In genomic region chr10:132452651-132453469, GRCh38 we compare ENCODE assay signal across 1 cellular context.
TF ChIP-seq lines count a peak whose summit lies in the region.

No MANE protein-coding gene starts in this region.

TF ChIP-seq in HepG2, 621 proteins besides CTCF, POLR2A, EP300 and RAD21 (continued from another document and continues in another):
- no peak for TF ChIP-seq ZMAT5 (CRISPR knock-in tag; IDR thresholded peaks at IDR 0.05; ENCODE audit: borderline replicate concordance, low read depth)
- TF ChIP-seq NR2F1 (CRISPR knock-in tag; IDR thresholded peaks at IDR 0.05), result no peak
- no peak for TF ChIP-seq SUZ12 (IDR thresholded peaks at IDR 0.05; ENCODE audit: low read depth, low read length)
- TF ChIP-seq ARID5B (CRISPR knock-in tag; IDR thresholded peaks at IDR 0.05), result peak; percentile 54; the same call in 1 of the 2 replicates
- no peak for TF ChIP-seq EED (CRISPR knock-in tag; IDR thresholded peaks at IDR 0.05)
- no peak for TF ChIP-seq PRDM4 (CRISPR knock-in tag; IDR thresholded peaks at IDR 0.05; ENCODE audit: borderline replicate concordance)
- TF ChIP-seq ZNF44 (CRISPR knock-in tag; IDR thresholded peaks at IDR 0.05), result no peak
- no peak for TF ChIP-seq PITX1 (CRISPR knock-in tag; IDR thresholded peaks at IDR 0.05)
- no peak for TF ChIP-seq ATF7-NPFF (CRISPR knock-in tag; IDR thresholded peaks at IDR 0.05; ENCODE audit: low read depth)
- TF ChIP-seq CREB3 (CRISPR knock-in tag; IDR thresholded peaks at IDR 0.05), result peak; percentile 31; the same call in 1 of the 2 replicates
- no peak for TF ChIP-seq MTA3 (CRISPR knock-in tag; IDR thresholded peaks at IDR 0.05)
- TF ChIP-seq TBX2 (CRISPR knock-in tag; IDR thresholded peaks at IDR 0.05; ENCODE audit: borderline replicate concordance), result no peak
- TF ChIP-seq HNF4A (CRISPR knock-in tag; IDR thresholded peaks at IDR 0.05), result no peak
- TF ChIP-seq BCLAF1 (IDR thresholded peaks at IDR 0.05), result no peak
- no peak for TF ChIP-seq GPBP1L1 (CRISPR knock-in tag; IDR thresholded peaks at IDR 0.05)
- 0 out of 2 replicates have a peak, but pooled peaks have one; percentile 40 for TF ChIP-seq ZNF800 (CRISPR knock-in tag; IDR thresholded peaks at IDR 0.05)
- TF ChIP-seq RARG (CRISPR knock-in tag; IDR thresholded peaks at IDR 0.05; ENCODE audit: low read depth), result no peak
- no peak for TF ChIP-seq ATF7 (IDR thresholded peaks at IDR 0.05)
- TF ChIP-seq ATF7 (CRISPR knock-in tag; IDR thresholded peaks at IDR 0.05), result no peak
- TF ChIP-seq ZNF382 (CRISPR knock-in tag; IDR thresholded peaks at IDR 0.05; ENCODE audit: borderline replicate concordance), result no peak
- no peak for TF ChIP-seq RNF2 (conservative IDR thresholded peaks at IDR 0.05; ENCODE audit: low read depth)
- no peak for TF ChIP-seq EEA1 (CRISPR knock-in tag; IDR thresholded peaks at IDR 0.05; ENCODE audit: borderline replicate concordance)
- no peak for TF ChIP-seq TBP (CRISPR knock-in tag; IDR thresholded peaks at IDR 0.05)
- TF ChIP-seq ZNF318 (CRISPR knock-in tag; IDR thresholded peaks at IDR 0.05), result no peak
- no peak for TF ChIP-seq KMT2A (CRISPR knock-in tag; IDR thresholded peaks at IDR 0.05)
- TF ChIP-seq USF2 (IDR thresholded peaks at IDR 0.05; ENCODE audit: low read depth, low read length), result no peak
- TF ChIP-seq USF2 (CRISPR knock-in tag; IDR thresholded peaks at IDR 0.05; ENCODE audit: borderline replicate concordance), result no peak
- TF ChIP-seq ARHGAP35 (CRISPR knock-in tag; IDR thresholded peaks at IDR 0.05; ENCODE audit: borderline replicate concordance), result no peak
- TF ChIP-seq ZNF468 (CRISPR knock-in tag; IDR thresholded peaks at IDR 0.05), result no peak
- TF ChIP-seq ZSCAN31 (CRISPR knock-in tag; IDR thresholded peaks at IDR 0.05; ENCODE audit: low read depth), result no peak
- no peak; the same call in 1 of the 2 replicates for TF ChIP-seq RXRB (CRISPR knock-in tag; IDR thresholded peaks at IDR 0.05; ENCODE audit: borderline replicate concordance)
- no peak for TF ChIP-seq ZNF317 (CRISPR knock-in tag; IDR thresholded peaks at IDR 0.05)
